In genomic region chr13:28136916-28137315, GRCh38 we compare ENCODE assay signal across 9 cellular contexts. TPM values are rescaled to one million over a fixed set of nuclear protein-coding genes. Genes with fewer than 3 reads are reported as not detected.
DNase-seq lines count a peak whose midpoint lies in the region; ATAC-seq and TF ChIP-seq lines count a peak whose summit lies in the region.
"Had no signal": no experiment of that assay in that cellular context is flagged by ENCODE, and none has a peak within 500 bp of the region (broad histone marks: within the 10 kb centered on the region; RNA-seq: fewer than 3 reads in every experiment).

No MANE protein-coding gene starts in this region.

- peak overlapping the region; percentile 73 for H3K4me2 ChIP-seq in KMS-11

- H3K27me3 Mint-ChIP-seq in CD4-positive, alpha-beta memory T cell: peaks cover 0 to 2% of the 10 kb centered on the region in 2 donors
- H3K27me3 Mint-ChIP-seq in naive thymus-derived CD4-positive, alpha-beta T cell: peaks cover 0 to 2% (median 0%) of the 10 kb centered on the region in 5 donors

- peaks cover 31% of the 10 kb centered on the region for H3K4me1 ChIP-seq in CD4-positive, alpha-beta memory T cell (ENCODE audit: insufficient read depth, low read length)
- peaks cover 6% of the 10 kb centered on the region for H3K4me1 ChIP-seq in KMS-11 (ENCODE audit: low read depth, poor library complexity, severe bottlenecking)
- H3K4me1 ChIP-seq in naive thymus-derived CD4-positive, alpha-beta T cell (ENCODE audit: control insufficient read depth in 2 of 2, insufficient read depth in 2 of 2, low read length in 2 of 2): peaks cover 15 to 17% of the 10 kb centered on the region in 2 donors

- no peaks in the 10 kb centered on the region for H3K27me3 ChIP-seq in CD4-positive, alpha-beta memory T cell (ENCODE audit: insufficient read depth, low read length)
- no peaks in the 10 kb centered on the region for H3K27me3 ChIP-seq in KMS-11 (ENCODE audit: insufficient read depth, low read depth)
- no peaks in the 10 kb centered on the region for H3K27me3 ChIP-seq in brain microvascular endothelial cell (replicated peaks)
- no peaks in the 10 kb centered on the region for H3K27me3 ChIP-seq in naive thymus-derived CD4-positive, alpha-beta T cell (ENCODE audit: control insufficient read depth in 2 of 2, insufficient read depth in 2 of 2, low read length in 2 of 2)

- H4K20me1 ChIP-seq in KMS-11 (ENCODE audit: insufficient read depth): no peaks in the 10 kb centered on the region

- H3K4me3 Mint-ChIP-seq in CD4-positive, alpha-beta memory T cell: peak overlapping the region; percentile 91 to 96 (median 96)
- peak overlapping the region; percentile 90 to 99 (median 95) for H3K4me3 Mint-ChIP-seq in naive thymus-derived CD4-positive, alpha-beta T cell

- peak overlapping the region; percentile 31 to 67 for H3K4me3 ChIP-seq in CD4-positive, alpha-beta memory T cell (ENCODE audit: low read length in 2 of 2)
- H3K4me3 ChIP-seq in KMS-11 (IDR thresholded peaks at IDR 0.05; ENCODE audit: insufficient read depth, low read depth, low read length) (no peak overlapping the region), brain microvascular endothelial cell (ENCODE audit: low read depth, low read length) (peak overlapping the region; percentile 86)
- H3K4me3 ChIP-seq in naive thymus-derived CD4-positive, alpha-beta T cell (ENCODE audit: low read length): peak overlapping the region; percentile 56

- no peak for TF ChIP-seq CTCF in KMS-11 (conservative IDR thresholded peaks at IDR 0.05; ENCODE audit: low read depth, low read length)
- no peak for TF ChIP-seq CTCF in brain microvascular endothelial cell (IDR thresholded peaks at IDR 0.05; ENCODE audit: low read depth, low read length, missing control alignments)
- no peak for TF ChIP-seq CTCF in RWPE1 (conservative IDR thresholded peaks at IDR 0.05; ENCODE audit: low read depth)

- H3K27ac Mint-ChIP-seq in CD4-positive, alpha-beta memory T cell: peak overlapping the region; percentile 67 to 99 (median 98)
- H3K27ac Mint-ChIP-seq in naive thymus-derived CD4-positive, alpha-beta T cell: peak overlapping the region; percentile 96 to 99 (median 98)

- in situ Hi-C loops in brain microvascular endothelial cell (cut with HindIII; ENCODE audit: low pct_ligation_motif_present, low sequenced_read_pairs): no loop called here

- H3K27ac ChIP-seq in CD4-positive, alpha-beta memory T cell (ENCODE audit: low read depth, low read length): no peak overlapping the region
- H3K27ac ChIP-seq in KMS-11: no peak overlapping the region
- H3K27ac ChIP-seq in brain microvascular endothelial cell: no peak overlapping the region
- H3K27ac ChIP-seq in naive thymus-derived CD4-positive, alpha-beta T cell (ENCODE audit: low read depth, low read length): peak overlapping the region; percentile 99
- no peak overlapping the region for H3K27ac ChIP-seq in RWPE1

- DNase-seq in CD4-positive, alpha-beta memory T cell: peak in 1 of 5 donors; percentile 5
- DNase-seq in brain microvascular endothelial cell (no peak), putamen (ENCODE audit: low spot score) (no peak), RWPE1 (ENCODE audit: low spot score) (no peak), HuH-7.5 (ENCODE audit: low spot score) (no peak)
- DNase-seq in naive thymus-derived CD4-positive, alpha-beta T cell: peak in 4 of 9 donors; percentile 2 to 21 (median 9)

- H3K9me3 Mint-ChIP-seq in CD4-positive, alpha-beta memory T cell: no peaks in the 10 kb centered on the region
- peaks cover 0 to 10% (median 0%) of the 10 kb centered on the region in 11 donors for H3K9me3 Mint-ChIP-seq in naive thymus-derived CD4-positive, alpha-beta T cell

- ATAC-seq in naive thymus-derived CD4-positive, alpha-beta T cell: no peak
- ATAC-seq in esophagus mucosa: no peak

- CTCF ChIA-PET in CD4-positive, alpha-beta memory T cell (lab: Charles Lee; ENCODE audit: partially characterized antibody): interaction anchor here (0.7 kb wide), 1 partner anchor 77 kb away, joined by 3 read pairs; no protein-coding TSS in a partner anchor
- CTCF ChIA-PET in naive thymus-derived CD4-positive, alpha-beta T cell (lab: Charles Lee): no interaction called here
- CTCF ChIA-PET in RWPE1 (lab: Yijun Ruan, JAX): no interaction called here

- H3K79me2 ChIP-seq in KMS-11 (ENCODE audit: insufficient read depth, low read depth): peaks cover 32% of the 10 kb centered on the region

- H2AFZ ChIP-seq in KMS-11 (ENCODE audit: low read depth): no peak overlapping the region

- no peaks in the 10 kb centered on the region for H3K36me3 ChIP-seq in CD4-positive, alpha-beta memory T cell (ENCODE audit: insufficient read depth, low read length)
- H3K36me3 ChIP-seq in KMS-11 (ENCODE audit: insufficient read depth) (no peaks in the 10 kb centered on the region), brain microvascular endothelial cell (replicated peaks) (no peaks in the 10 kb centered on the region)
- peaks cover 0 to 10% (median 0%) of the 10 kb centered on the region in 3 experiments for H3K36me3 ChIP-seq in naive thymus-derived CD4-positive, alpha-beta T cell (ENCODE audit: control insufficient read depth in 2 of 3, insufficient read depth in 3 of 3, low read length in 3 of 3)

- no peak overlapping the region for H3K9ac ChIP-seq in KMS-11

- POLR2A ChIA-PET in CD4-positive, alpha-beta memory T cell (lab: Charles Lee; ENCODE audit: partially characterized antibody): interaction anchor here (1.0 kb wide), 1 partner anchor 18 kb away, joined by 4 read pairs; no protein-coding TSS in a partner anchor
- POLR2A ChIA-PET in naive thymus-derived CD4-positive, alpha-beta T cell (lab: Charles Lee): interaction anchor here (1.0 kb wide), 1 partner anchor 522 kb away, joined by 3 read pairs; the partner anchor contains the start of gene POMP
- POLR2A ChIA-PET in RWPE1 (lab: Yijun Ruan, JAX; ENCODE audit: low non-redundant PET): no interaction called here

- no peaks in the 10 kb centered on the region for H3K9me3 ChIP-seq in CD4-positive, alpha-beta memory T cell (ENCODE audit: control insufficient read depth in 1 of 2, low read length in 2 of 2)
- no peaks in the 10 kb centered on the region for H3K9me3 ChIP-seq in naive thymus-derived CD4-positive, alpha-beta T cell (ENCODE audit: control insufficient read depth in 2 of 3, low read length in 3 of 3)

- intact Hi-C loops in CD4-positive, alpha-beta memory T cell (cut with micrococcal nuclease): loop anchor here (5.0 to 10.0 kb wide), 7 partner anchors 40 to 1458 kb away; partner anchors contain the start of genes SLC46A3, SLC7A1 and USP12
- intact Hi-C loops in naive thymus-derived CD4-positive, alpha-beta T cell (cut with micrococcal nuclease): loop anchor here (5.0 to 10.0 kb wide), 3 partner anchors 135 to 1952 kb away; no protein-coding TSS in a partner anchor

- peaks cover 0 to 13% of the 10 kb centered on the region in 2 donors for H3K36me3 Mint-ChIP-seq in CD4-positive, alpha-beta memory T cell
- H3K36me3 Mint-ChIP-seq in naive thymus-derived CD4-positive, alpha-beta T cell: peaks cover 0 to 6% (median 0%) of the 10 kb centered on the region in 5 donors

- H3K4me1 Mint-ChIP-seq in CD4-positive, alpha-beta memory T cell: peaks cover 28 to 49% (median 33%) of the 10 kb centered on the region in 4 donors
- peaks cover 31 to 40% (median 35%) of the 10 kb centered on the region in 7 donors for H3K4me1 Mint-ChIP-seq in naive thymus-derived CD4-positive, alpha-beta T cell

RNA-seq across cellular contexts. Expression of gene PAN3, which starts 1.4 kb away (rescaled TPM):
- 10 to 100 TPM; 66.0 to 66.7 TPM for total RNA-seq in CD4-positive, alpha-beta memory T cell
- polyA plus RNA-seq in CD4-positive, alpha-beta memory T cell: 1 to 10 TPM; 2.8 to 6.7 TPM
- total RNA-seq in naive thymus-derived CD4-positive, alpha-beta T cell: 10 to 100 TPM; 49.9 to 82.5 (median 76.4) TPM
- 1 to 10 TPM; 3.9 to 5.0 TPM for polyA plus RNA-seq in naive thymus-derived CD4-positive, alpha-beta T cell
- total RNA-seq in esophagus mucosa: 18.5 TPM

RNA-seq across cellular contexts. Expression of gene FLT3, which starts 36.5 kb away (rescaled TPM):
- not detected for total RNA-seq in CD4-positive, alpha-beta memory T cell
- not detected for polyA plus RNA-seq in CD4-positive, alpha-beta memory T cell
- total RNA-seq in naive thymus-derived CD4-positive, alpha-beta T cell: 1 to 10 TPM in 1 of 5 experiments, under 1 TPM in 1, not detected in 3; 0.77 to 3.4 TPM
- not detected for polyA plus RNA-seq in naive thymus-derived CD4-positive, alpha-beta T cell
- 0.12 TPM for total RNA-seq in esophagus mucosa
- total RNA-seq: HT1080 had no signal
